ENCODE assay signal across 17 cellular contexts in genomic region chr22:42236848-42237247, GRCh38. TPM values are rescaled to one million over a fixed set of nuclear protein-coding genes. Genes with fewer than 3 reads are reported as not detected.
DNase-seq lines count a peak whose midpoint lies in the region; ATAC-seq and TF ChIP-seq lines count a peak whose summit lies in the region.
"Had no signal": no experiment of that assay in that cellular context is flagged by ENCODE, and none has a peak within 500 bp of the region (broad histone marks: within the 10 kb centered on the region; RNA-seq: fewer than 3 reads in every experiment).

No MANE protein-coding gene starts in this region.

- no peaks in the 10 kb centered on the region for H3K36me3 ChIP-seq in CD4-positive, alpha-beta memory T cell (ENCODE audit: insufficient read depth, low read length)

- H3K36me3 Mint-ChIP-seq in CD4-positive, alpha-beta memory T cell = peaks cover 11 to 13% of the 10 kb centered on the region in 2 donors
- H3K36me3 Mint-ChIP-seq in T-helper 17 cell (ENCODE audit: low read depth) (peaks cover 2% of the 10 kb centered on the region), immature natural killer cell (peaks cover 0 to 3% (median 3%) of the 10 kb centered on the region in 3 donors), CD14-positive monocyte (peaks cover 0 to 14% of the 10 kb centered on the region in 2 donors)

- no peaks in the 10 kb centered on the region for H3K9me3 ChIP-seq in CD4-positive, alpha-beta memory T cell (ENCODE audit: control insufficient read depth in 1 of 2, low read length in 2 of 2)
- no peaks in the 10 kb centered on the region for H3K9me3 ChIP-seq in T-helper 17 cell (ENCODE audit: control insufficient read depth, low read length, poor library complexity, severe bottlenecking)

- H3K9me3 Mint-ChIP-seq in CD4-positive, alpha-beta memory T cell = peaks cover 0 to 3% (median 0%) of the 10 kb centered on the region in 8 donors
- H3K9me3 Mint-ChIP-seq in immature natural killer cell (no peaks in the 10 kb centered on the region), CD14-positive monocyte (peaks cover 4 to 14% (median 11%) of the 10 kb centered on the region in 7 donors)

- no peaks in the 10 kb centered on the region for H3K27me3 Mint-ChIP-seq in CD4-positive, alpha-beta memory T cell
- no peaks in the 10 kb centered on the region for H3K27me3 Mint-ChIP-seq in T-helper 17 cell
- no peaks in the 10 kb centered on the region for H3K27me3 Mint-ChIP-seq in immature natural killer cell (ENCODE audit: low read depth in 3 of 3)
- no peaks in the 10 kb centered on the region for H3K27me3 Mint-ChIP-seq in CD14-positive monocyte (ENCODE audit: low read depth in 3 of 3)
- H3K27me3 Mint-ChIP-seq: CD4-positive, alpha-beta T cell had no signal

- H3K4me1 Mint-ChIP-seq in CD4-positive, alpha-beta memory T cell = peaks cover 41 to 77% (median 60%) of the 10 kb centered on the region in 4 donors
- H3K4me1 Mint-ChIP-seq in T-helper 17 cell = peaks cover 38% of the 10 kb centered on the region
- peaks cover 60 to 83% of the 10 kb centered on the region in 2 donors for H3K4me1 Mint-ChIP-seq in immature natural killer cell
- H3K4me1 Mint-ChIP-seq in CD14-positive monocyte = peaks cover 8% of the 10 kb centered on the region

- H3K27ac Mint-ChIP-seq in CD4-positive, alpha-beta memory T cell = peak overlapping the region in 4 of 7 donors; percentile 30 to 88 (median 46)
- H3K27ac Mint-ChIP-seq in T-helper 17 cell (peak overlapping the region; percentile 84), immature natural killer cell (peak overlapping the region in 4 of 6 donors; percentile 37 to 74 (median 48)), CD14-positive monocyte (no peak overlapping the region)
- H3K27ac Mint-ChIP-seq: CD4-positive, alpha-beta T cell had no signal

- DNase-seq in CD4-positive, alpha-beta memory T cell = no peak
- peak; percentile 8 for DNase-seq in ELR (ENCODE audit: low read depth)
- DNase-seq in T-helper 17 cell = no peak
- DNase-seq in immature natural killer cell = no peak
- DNase-seq in NK-92 treated with Interleukin-12 subunit alpha and Interleukin-12 subunit beta, amount 100 ng/mL, for 24 hours (lab: John Stamatoyannopoulos, UW) = no peak
- DNase-seq in CD14-positive monocyte (ENCODE audit: low spot score) = no peak
- DNase-seq: 8988T; AML-193; CD4-positive, alpha-beta T cell; DND-41; GM23248; Karpas-422 had no signal

- ATAC-seq in T-helper 17 cell (no peak), GM18517 (IDR thresholded peaks at IDR 0.05; ENCODE audit: unreplicated experiment) (no peak)
- ATAC-seq: GM12878, K562 had no signal

- no peaks in the 10 kb centered on the region for H3K27me3 ChIP-seq in CD4-positive, alpha-beta memory T cell (ENCODE audit: insufficient read depth, low read length)
- H3K27me3 ChIP-seq: BLaER1 had no signal

- no peak for TF ChIP-seq CTCF in CD14-positive monocyte (IDR thresholded peaks at IDR 0.05)

- no peak overlapping the region for H3K4me3 ChIP-seq in CD4-positive, alpha-beta memory T cell (ENCODE audit: low read length in 2 of 2)
- H3K4me3 ChIP-seq: BLaER1, GM12878, GM23248, K562 had no signal

- H3K27ac ChIP-seq in CD4-positive, alpha-beta memory T cell (ENCODE audit: low read depth, low read length) = no peak overlapping the region
- H3K27ac ChIP-seq: BLaER1, GM23248, HL-60 had no signal

- H3K4me3 Mint-ChIP-seq in CD4-positive, alpha-beta memory T cell = no peak overlapping the region
- H3K4me3 Mint-ChIP-seq in T-helper 17 cell (no peak overlapping the region), immature natural killer cell (peak overlapping the region in 3 of 5 donors; percentile 0 to 38 (median 2)), CD14-positive monocyte (no peak overlapping the region)

- peaks cover 36% of the 10 kb centered on the region for H3K4me1 ChIP-seq in CD4-positive, alpha-beta memory T cell (ENCODE audit: insufficient read depth, low read length)

- intact Hi-C loops in CD4-positive, alpha-beta memory T cell (cut with micrococcal nuclease) = no loop called here
- intact Hi-C loops in CD14-positive monocyte (cut with micrococcal nuclease) = no loop called here

- CTCF ChIA-PET in CD4-positive, alpha-beta memory T cell (lab: Charles Lee; ENCODE audit: partially characterized antibody) = no interaction called here

- POLR2A ChIA-PET in CD4-positive, alpha-beta memory T cell (lab: Charles Lee; ENCODE audit: partially characterized antibody) = no interaction called here

RNA-seq across cellular contexts. Expression of gene TCF20, which starts 33.6 kb away (rescaled TPM):
- 10 to 100 TPM; 88.7 to 93.4 TPM for total RNA-seq in CD4-positive, alpha-beta memory T cell
- polyA plus RNA-seq in CD4-positive, alpha-beta memory T cell = 1 to 10 TPM in 1 of 2 donors, under 1 TPM in 1; 0.72 to 4.8 TPM
- 10 to 100 TPM; 68.7 to 81.9 TPM for total RNA-seq in T-helper 17 cell
- 1 to 10 TPM in 2 of 3 donors, under 1 TPM in 1; 0.12 to 2.4 (median 1.4) TPM for polyA plus RNA-seq in immature natural killer cell
- under 1 TPM; 0.67 to 0.99 TPM for polyA plus RNA-seq in CD14-positive monocyte

Comparison
In these comparisons a context has a peak if more than half of its experiments do, and no peak if none do; other contexts are left out.
1. H3K27ac Mint-ChIP-seq: peak in CD4-positive, alpha-beta memory T cell (4 of 7), T-helper 17 cell (single experiment) and immature natural killer cell (4 of 6); none in CD14-positive monocyte (0 of 7).
2. H3K4me3 Mint-ChIP-seq: peak in immature natural killer cell (3 of 5); none in CD4-positive, alpha-beta memory T cell (0 of 8), T-helper 17 cell (single experiment) and CD14-positive monocyte (0 of 2).